8 cellular contexts compared by ENCODE assay signal in genomic region chr6:79570802-79571367, GRCh38. TPM values are rescaled to one million over a fixed set of nuclear protein-coding genes. Genes with fewer than 3 reads are reported as not detected.
DNase-seq lines count a peak whose midpoint lies in the region; ATAC-seq, FAIRE-seq and TF ChIP-seq lines count a peak whose summit lies in the region.

No MANE protein-coding gene starts in this region.

- H3K27ac ChIP-seq in GM12878 (ENCODE audit: control insufficient read depth, insufficient read depth), result no peak overlapping the region
- H3K27ac ChIP-seq in thyroid gland, result peak overlapping the region; percentile 37 to 78 (median 52)

- intact Hi-C loops in GM12878 (cut with micrococcal nuclease; ENCODE audit: unreplicated experiment) (loop anchor here (1.0 to 2.0 kb wide), 3 partner anchors 101 to 244 kb away; no protein-coding TSS in a partner anchor), thyroid gland (cut with DNase I) (no loop called here)

- ATAC-seq in GM18520 (IDR thresholded peaks at IDR 0.05; ENCODE audit: unreplicated experiment) (peak; percentile 86), HG03066 (IDR thresholded peaks at IDR 0.05; ENCODE audit: low read depth, unreplicated experiment) (peak; percentile 77), GM12878 (peak; percentile 79)

- POLR2A ChIA-PET in GM12878 (lab: Charles Lee), result no interaction called here

- H3K9ac ChIP-seq in GM12878 (ENCODE audit: control insufficient read depth, insufficient read depth, low read length), result no peak overlapping the region

- FAIRE-seq in GM12878 (lab: Jason Lieb, UNC), result peak; percentile 68

- no peaks in the 10 kb centered on the region for H4K20me1 ChIP-seq in GM12878 (ENCODE audit: control insufficient read depth, insufficient read depth)

- SMC1A ChIA-PET in GM12878 (lab: Charles Lee; ENCODE audit: uncharacterized antibody, unreplicated experiment), result interaction anchor here (0.8 to 3.0 kb wide), 8 partner anchors 8 to 143 kb away, joined by 3 to 9 read pairs (median 3); no protein-coding TSS in a partner anchor

- H3K9me3 ChIP-seq in GM12878 (replicated peaks; ENCODE audit: control insufficient read depth, insufficient read depth, low read length) (no peaks in the 10 kb centered on the region), thyroid gland (no peaks in the 10 kb centered on the region)

- DNase-seq in AG10803 (ENCODE audit: low read depth) (peak; percentile 34), NCI-H2171 treated with DMSO at 0.1 percent for 48 hours (lab: John Stamatoyannopoulos, UW) (peak; percentile 81), GM12878 (ENCODE audit: low read depth, low spot score) (no peak), inferior parietal cortex (ENCODE audit: extremely low spot score) (peak; percentile 66), thyroid gland (no peak), GF-D8 (lab: John Stamatoyannopoulos, UW) (no peak)

- H3K4me3 ChIP-seq in AG10803 (ENCODE audit: low read length), result 0 out of 2 replicates have a peak overlapping the region, but pooled peaks have one; percentile 0
- no peak overlapping the region for H3K4me3 ChIP-seq in GM12878
- H3K4me3 ChIP-seq in thyroid gland (replicated peaks in 1 of 3), result no peak overlapping the region

- no peaks in the 10 kb centered on the region for H3K27me3 ChIP-seq in GM12878 (replicated peaks in 1 of 2; ENCODE audit: control insufficient read depth in 2 of 2, insufficient read depth in 2 of 2, low read length in 1 of 2)
- no peaks in the 10 kb centered on the region for H3K27me3 ChIP-seq in thyroid gland

- TF ChIP-seq POLR2A in GM12878 (IDR thresholded peaks at IDR 0.05; ENCODE audit: low read depth, low read length) (no peak), thyroid gland (IDR thresholded peaks at IDR 0.05) (no peak)

- 24% methylated on average over 4 of the region's 4 CpGs for WGBS in GM12878 (ENCODE audit: insufficient coverage, insufficient replicate concordance, low lambda C conversion rate, missing lambda C conversion rate)
- whole genome bisulfite sequencing in thyroid gland, 2 donors, result 13 to 15% methylated on average over 4 of the region's 4 CpGs

- peak; percentile 71 for TF ChIP-seq CTCF in AG10803 (conservative IDR thresholded peaks at IDR 0.05; ENCODE audit: low read length)
- TF ChIP-seq CTCF in GM12878 (IDR thresholded peaks at IDR 0.05 in 2 of 3, conservative IDR thresholded peaks at IDR 0.05 in 1 of 3; ENCODE audit: control insufficient read depth in 2 of 3, extremely low read depth in 1 of 3, insufficient read depth in 1 of 3, low read depth in 3 of 3, low read length in 3 of 3), result peak; percentile 43 to 62 (median 56); a peak in 5 of 6 replicates
- peak in 5 of 6 experiments; percentile 59 to 91 (median 73) for TF ChIP-seq CTCF in thyroid gland (IDR thresholded peaks at IDR 0.05)

- H3K36me3 ChIP-seq in GM12878 (ENCODE audit: control insufficient read depth in 2 of 2, insufficient read depth in 2 of 2, low read length in 1 of 2) (no peaks in the 10 kb centered on the region), thyroid gland (no peaks in the 10 kb centered on the region)

- H3K4me2 ChIP-seq in GM12878 (ENCODE audit: control insufficient read depth, insufficient read depth), result peak overlapping the region; percentile 33; the same call in 1 of the 2 replicates

- H3K4me1 ChIP-seq in GM12878 (ENCODE audit: control insufficient read depth, insufficient read depth, low read length) (no peaks in the 10 kb centered on the region), thyroid gland (peaks cover 16 to 19% of the 10 kb centered on the region in 2 donors)

- CTCF ChIA-PET in GM12878 (lab: Yijun Ruan, JAX), result interaction anchor here (0.6 to 1.8 kb wide), 18 partner anchors 8 to 299 kb away, joined by 3 to 11 read pairs (median 4); no protein-coding TSS in a partner anchor

- H3K79me2 ChIP-seq in GM12878 (ENCODE audit: control insufficient read depth, insufficient read depth, low read length), result no peaks in the 10 kb centered on the region

- peak; percentile 76 for TF ChIP-seq RAD21 in GM12878 (IDR thresholded peaks at IDR 0.05; ENCODE audit: insufficient read depth, low read depth, low read length)

- RAD21 ChIA-PET in GM12878 (lab: Charles Lee; ENCODE audit: unreplicated experiment), result interaction anchor here (0.7 to 1.1 kb wide), 4 partner anchors 99 to 243 kb away, joined by 3 to 4 read pairs (median 3); no protein-coding TSS in a partner anchor

- H2AFZ ChIP-seq in GM12878 (ENCODE audit: control insufficient read depth, low read depth, low read length), result peak overlapping the region; percentile 29; the same call in 1 of the 2 replicates

- TF ChIP-seq EP300 in GM12878 (IDR thresholded peaks at IDR 0.05; ENCODE audit: borderline replicate concordance in 1 of 2, control insufficient read depth in 1 of 2, low read depth in 2 of 2, low read length in 2 of 2), result no peak

- no TSS peak for BruUV-seq in GM12878 (replicated peaks; lab: Mats Ljungman, UMichigan)

- in situ Hi-C loops in GM12878 (cut with MboI), result no loop called here

TF ChIP-seq in GM12878, 131 proteins besides CTCF, POLR2A, EP300 and RAD21:
- TF ChIP-seq HSF1 (IDR thresholded peaks at IDR 0.05; ENCODE audit: low read depth, low read length) (no peak), SMC3 (IDR thresholded peaks at IDR 0.05; ENCODE audit: borderline replicate concordance, low read length) (peak; percentile 57; the same call in 1 of the 2 replicates), STAT3 (IDR thresholded peaks at IDR 0.05; ENCODE audit: low read depth, low read length) (no peak), ESRRA (IDR thresholded peaks at IDR 0.05; ENCODE audit: low read length) (no peak)
- TF ChIP-seq, protein P1, sequence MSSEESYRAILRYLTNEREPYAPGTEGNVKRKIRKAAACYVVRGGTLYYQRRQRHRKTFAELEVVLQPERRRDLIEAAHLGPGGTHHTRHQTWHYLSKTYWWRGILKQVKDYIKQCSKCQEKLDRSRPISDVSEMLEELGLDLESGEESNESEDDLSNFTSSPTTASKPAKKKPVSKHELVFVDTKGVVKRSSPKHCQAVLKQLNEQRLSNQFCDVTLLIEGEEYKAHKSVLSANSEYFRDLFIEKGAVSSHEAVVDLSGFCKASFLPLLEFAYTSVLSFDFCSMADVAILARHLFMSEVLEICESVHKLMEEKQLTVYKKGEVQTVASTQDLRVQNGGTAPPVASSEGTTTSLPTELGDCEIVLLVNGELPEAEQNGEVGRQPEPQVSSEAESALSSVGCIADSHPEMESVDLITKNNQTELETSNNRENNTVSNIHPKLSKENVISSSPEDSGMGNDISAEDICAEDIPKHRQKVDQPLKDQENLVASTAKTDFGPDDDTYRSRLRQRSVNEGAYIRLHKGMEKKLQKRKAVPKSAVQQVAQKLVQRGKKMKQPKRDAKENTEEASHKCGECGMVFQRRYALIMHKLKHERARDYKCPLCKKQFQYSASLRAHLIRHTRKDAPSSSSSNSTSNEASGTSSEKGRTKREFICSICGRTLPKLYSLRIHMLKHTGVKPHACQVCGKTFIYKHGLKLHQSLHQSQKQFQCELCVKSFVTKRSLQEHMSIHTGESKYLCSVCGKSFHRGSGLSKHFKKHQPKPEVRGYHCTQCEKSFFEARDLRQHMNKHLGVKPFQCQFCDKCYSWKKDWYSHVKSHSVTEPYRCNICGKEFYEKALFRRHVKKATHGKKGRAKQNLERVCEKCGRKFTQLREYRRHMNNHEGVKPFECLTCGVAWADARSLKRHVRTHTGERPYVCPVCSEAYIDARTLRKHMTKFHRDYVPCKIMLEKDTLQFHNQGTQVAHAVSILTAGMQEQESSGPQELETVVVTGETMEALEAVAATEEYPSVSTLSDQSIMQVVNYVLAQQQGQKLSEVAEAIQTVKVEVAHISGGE (CRISPR knock-in tag; IDR thresholded peaks at IDR 0.05), result no peak

RNA-seq across cellular contexts. Expression of gene LCA5, which starts 33.7 kb away (rescaled TPM):
- total RNA-seq in GM12878 (2013; cell fraction: nucleolus; rRNA removed), result 2.0 and 2.1 TPM in 2 replicates
- total RNA-seq in GM12878 (2014; rRNA removed) (0.28 and 0.33 TPM in 2 replicates), GM12878 (2014; rRNA removed; fragmentation: Illumina TruSeq; extraction: Trizol) (0.37 and 0.45 TPM in 2 replicates), GM12878 (2021) (0.26 and 0.27 TPM in 2 replicates), thyroid gland (10 to 100 TPM; 13.7 to 18.8 (median 16.3) TPM)
- polyA plus RNA-seq in GM12878 (2011; ENCODE audit: low read depth), result 0.14 TPM
- polyA plus RNA-seq in GM12878 (2011; rRNA removed) (0.30 and 0.58 TPM in 2 replicates), GM12878 (2014; fragmentation: Illumina TruSeq; extraction: Trizol) (0.31 and 0.36 TPM in 2 replicates), GM12878 (2014; fragmentation: Nextera tagmentation; extraction: Ambion mirVana) (under 1 TPM; 0.13 to 0.32 TPM), GM12878 (2014; rRNA removed) (0.16 and 0.20 TPM in 2 replicates), GM12878 (2016; fragmentation: Nextera tagmentation; extraction: Ambion mirVana) (under 1 TPM; 0.21 TPM)
- polyA plus RNA-seq in GM12878 (2011; cell fraction: cytosol; rRNA removed), result 0.05 and 0.07 TPM in 2 replicates
- polyA plus RNA-seq in GM12878 (2011; cell fraction: nucleus; rRNA removed), result 0.22 and 0.26 TPM in 2 replicates
- polyA plus RNA-seq in GM12878 (2012), result 0.39 and 0.55 TPM in 2 replicates
- 0.29 and 0.31 TPM in 2 replicates for polyA minus RNA-seq in GM12878 (2011; rRNA and poly(A)+ RNA removed)
- polyA minus RNA-seq in GM12878 (2011; cell fraction: cytosol; rRNA and poly(A)+ RNA removed), result 0.53 TPM in 1 of 2 replicates, not detected in the other
- 0.36 and 0.96 TPM in 2 replicates for polyA minus RNA-seq in GM12878 (2011; cell fraction: nucleus; rRNA and poly(A)+ RNA removed)

Comparison
In these comparisons a context has a peak if more than half of its experiments do, and no peak if none do; other contexts are left out.
1. DNase-seq: peak in AG10803 (single experiment), NCI-H2171 treated with DMSO at 0.1 percent for 48 hours (single experiment) and inferior parietal cortex (single experiment); none in GM12878 (single experiment), thyroid gland (0 of 2) and GF-D8 (single experiment).
2. RNA of gene LCA5, which starts 33.7 kb away (total RNA-seq): 13.7 to 18.8 TPM in thyroid gland; 0.26 to 2.1 TPM in GM12878; every median in the first group is over 4 times any median in the second.
3. Peak in every context shown above with its lines, with median percentiles within 50 percentile points of each other: CTCF ChIP-seq and ATAC-seq.